In genomic region chr14:73026845-73027542, GRCh38 we compare ENCODE assay signal across 8 cellular contexts. TPM values are rescaled to one million over a fixed set of nuclear protein-coding genes. Genes with fewer than 3 reads are reported as not detected.
A peak's percentile ranks its signal among the peaks of the same experiment; 100 is the strongest.
DNase-seq lines count a peak whose midpoint lies in the region; ATAC-seq and TF ChIP-seq lines count a peak whose summit lies in the region.

A gene with protein sequence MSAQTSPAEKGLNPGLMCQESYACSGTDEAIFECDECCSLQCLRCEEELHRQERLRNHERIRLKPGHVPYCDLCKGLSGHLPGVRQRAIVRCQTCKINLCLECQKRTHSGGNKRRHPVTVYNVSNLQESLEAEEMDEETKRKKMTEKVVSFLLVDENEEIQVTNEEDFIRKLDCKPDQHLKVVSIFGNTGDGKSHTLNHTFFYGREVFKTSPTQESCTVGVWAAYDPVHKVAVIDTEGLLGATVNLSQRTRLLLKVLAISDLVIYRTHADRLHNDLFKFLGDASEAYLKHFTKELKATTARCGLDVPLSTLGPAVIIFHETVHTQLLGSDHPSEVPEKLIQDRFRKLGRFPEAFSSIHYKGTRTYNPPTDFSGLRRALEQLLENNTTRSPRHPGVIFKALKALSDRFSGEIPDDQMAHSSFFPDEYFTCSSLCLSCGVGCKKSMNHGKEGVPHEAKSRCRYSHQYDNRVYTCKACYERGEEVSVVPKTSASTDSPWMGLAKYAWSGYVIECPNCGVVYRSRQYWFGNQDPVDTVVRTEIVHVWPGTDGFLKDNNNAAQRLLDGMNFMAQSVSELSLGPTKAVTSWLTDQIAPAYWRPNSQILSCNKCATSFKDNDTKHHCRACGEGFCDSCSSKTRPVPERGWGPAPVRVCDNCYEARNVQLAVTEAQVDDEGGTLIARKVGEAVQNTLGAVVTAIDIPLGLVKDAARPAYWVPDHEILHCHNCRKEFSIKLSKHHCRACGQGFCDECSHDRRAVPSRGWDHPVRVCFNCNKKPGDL (minus strand): TSS chr14:73027106. CDS start chr14:73024508, 2,598 bp downstream.

- H3K27ac ChIP-seq in HUES64 (ENCODE audit: low read depth, low read length) (peak within 1 kb of the TSS; percentile 25; the same call in 1 of the 2 replicates), OCI-LY1 (ENCODE audit: low read depth, low read length, poor library complexity, severe bottlenecking) (no peak within 1 kb of the TSS)

- peaks cover 4% of the 10 kb centered on the region for H3K27me3 Mint-ChIP-seq in endothelial cell (ENCODE audit: unreplicated experiment)
- H3K27me3 Mint-ChIP-seq in mesothelial cell of epicardium (ENCODE audit: low read depth): no peaks in the 10 kb centered on the region

- H3K9me2 ChIP-seq in OCI-LY1 (ENCODE audit: low read depth, low read length): no peaks in the 10 kb centered on the region

- peak; percentile 97 for ATAC-seq in GM21447 (IDR thresholded peaks at IDR 0.05; ENCODE audit: unreplicated experiment)

- peak within 1 kb of the TSS; percentile 19 for H2AFZ ChIP-seq in OCI-LY1 (ENCODE audit: low read length)

- DNase-seq in Caki2 (ENCODE audit: low read depth): peak; percentile 97
- DNase-seq in activated CD8-positive, alpha-beta memory T cell treated with anti-CD3 and anti-CD28 coated beads, Interleukin-2, amount 50 U/mL, for 48 hours: peak; percentile 93
- DNase-seq in endothelial cell (ENCODE audit: low spot score): peak; percentile 88
- DNase-seq in mesothelial cell of epicardium (ENCODE audit: low spot score in 2 of 2, unreplicated experiment in 2 of 2): peak; percentile 86 to 92
- peak; percentile 88 to 92 for DNase-seq in stimulated activated CD8-positive, alpha-beta memory T cell treated with anti-CD3 and anti-CD28 coated beads, Interleukin-15, amount 100 ng/mL, for 48 hours (ENCODE audit: low read depth in 2 of 2)

- in situ Hi-C loops in Caki2 (cut with HindIII; ENCODE audit: low pct_unique_long_range_greater_than_20kb, low sequenced_read_pairs): no loop called here

- no peaks in the 10 kb centered on the region for H4K20me1 ChIP-seq in OCI-LY1 (ENCODE audit: insufficient read depth, low read length)

- peaks cover 19% of the 10 kb centered on the region for H3K36me3 ChIP-seq in HUES64 (ENCODE audit: insufficient read depth, low read length)
- H3K36me3 ChIP-seq in OCI-LY1 (ENCODE audit: insufficient read depth, low read length): peaks cover 21% of the 10 kb centered on the region; the same call in 1 of the 2 replicates

- peak within 1 kb of the TSS; percentile 83 for H3K4me2 ChIP-seq in OCI-LY1 (ENCODE audit: low read length)

- H3F3A ChIP-seq in OCI-LY1 (ENCODE audit: insufficient read depth, low read length): no peaks in the 10 kb centered on the region

- peaks cover 16% of the 10 kb centered on the region for H3K36me3 Mint-ChIP-seq in endothelial cell (ENCODE audit: low read depth, unreplicated experiment)
- H3K36me3 Mint-ChIP-seq in mesothelial cell of epicardium: peaks cover 11% of the 10 kb centered on the region

- peak within 1 kb of the TSS; percentile 99 for H3K4me3 Mint-ChIP-seq in endothelial cell (ENCODE audit: unreplicated experiment)
- peak within 1 kb of the TSS; percentile 96 for H3K4me3 Mint-ChIP-seq in mesothelial cell of epicardium

- H3K4me1 ChIP-seq in HUES64 (ENCODE audit: insufficient read depth, low read length) (peaks cover 11% of the 10 kb centered on the region; the same call in 1 of the 2 replicates), OCI-LY1 (ENCODE audit: insufficient read depth, low read length, severe bottlenecking) (peaks cover 30% of the 10 kb centered on the region)

- H3K9me3 ChIP-seq in HUES64 (ENCODE audit: insufficient read depth, low read depth, low read length) (no peaks in the 10 kb centered on the region), OCI-LY1 (ENCODE audit: low read length) (no peaks in the 10 kb centered on the region)

- under 1% methylated on average over 41 of the region's 42 CpGs for WGBS in HUES64

- H3K27me3 ChIP-seq in HUES64 (ENCODE audit: insufficient read depth, low read length) (no peaks in the 10 kb centered on the region), OCI-LY1 (ENCODE audit: insufficient read depth, low read length) (no peaks in the 10 kb centered on the region)

- peak within 1 kb of the TSS; percentile 91 for H3K27ac Mint-ChIP-seq in endothelial cell (ENCODE audit: unreplicated experiment)
- H3K27ac Mint-ChIP-seq in mesothelial cell of epicardium: peak within 1 kb of the TSS; percentile 96

- H3K79me2 ChIP-seq in OCI-LY1 (ENCODE audit: insufficient read depth, low read length): peaks cover 16% of the 10 kb centered on the region

- H3K9me3 Mint-ChIP-seq in endothelial cell (ENCODE audit: unreplicated experiment) (no peaks in the 10 kb centered on the region), mesothelial cell of epicardium (no peaks in the 10 kb centered on the region)

- TF ChIP-seq CTCF in OCI-LY1 (IDR thresholded peaks at IDR 0.05; ENCODE audit: low read length) (no peak), endothelial cell (IDR thresholded peaks at IDR 0.05; ENCODE audit: unreplicated experiment) (no peak), mesothelial cell of epicardium (IDR thresholded peaks at IDR 0.05; ENCODE audit: unreplicated experiment) (no peak)

- H3K9ac ChIP-seq in HUES64 (ENCODE audit: low read depth, low read length) (peak within 1 kb of the TSS; percentile 49), OCI-LY1 (ENCODE audit: low read length) (peak within 1 kb of the TSS; percentile 77)

- H3K4me3 ChIP-seq in HUES64 (ENCODE audit: low read length) (peak within 1 kb of the TSS; percentile 70), OCI-LY1 (ENCODE audit: low read depth, low read length, poor library complexity, severe bottlenecking) (peak within 1 kb of the TSS; percentile 82)

- H3K4me1 Mint-ChIP-seq in endothelial cell (ENCODE audit: unreplicated experiment) (peaks cover 38% of the 10 kb centered on the region), mesothelial cell of epicardium (peaks cover 16% of the 10 kb centered on the region)

RNA-seq across cellular contexts. Expression of the gene that starts here (rescaled TPM):
- 2.7 and 2.8 TPM in 2 replicates for total RNA-seq in Caki2 (2014; rRNA removed; shearing (Covaris generic); ENCODE audit: low replicate concordance)
- polyA plus RNA-seq in HUES64 (2013, experiment 1 of 2): 7.5 TPM
- polyA plus RNA-seq in HUES64 (2013, experiment 2 of 2): 8.1 TPM
- total RNA-seq in endothelial cell (ENCODE audit: unreplicated experiment) (50.6 TPM), mesothelial cell of epicardium (18.3 to 23.1 TPM (median 21.4 TPM) in 3 replicates)
